2 cellular contexts compared by ENCODE assay signal in the genomic region with DNA sequence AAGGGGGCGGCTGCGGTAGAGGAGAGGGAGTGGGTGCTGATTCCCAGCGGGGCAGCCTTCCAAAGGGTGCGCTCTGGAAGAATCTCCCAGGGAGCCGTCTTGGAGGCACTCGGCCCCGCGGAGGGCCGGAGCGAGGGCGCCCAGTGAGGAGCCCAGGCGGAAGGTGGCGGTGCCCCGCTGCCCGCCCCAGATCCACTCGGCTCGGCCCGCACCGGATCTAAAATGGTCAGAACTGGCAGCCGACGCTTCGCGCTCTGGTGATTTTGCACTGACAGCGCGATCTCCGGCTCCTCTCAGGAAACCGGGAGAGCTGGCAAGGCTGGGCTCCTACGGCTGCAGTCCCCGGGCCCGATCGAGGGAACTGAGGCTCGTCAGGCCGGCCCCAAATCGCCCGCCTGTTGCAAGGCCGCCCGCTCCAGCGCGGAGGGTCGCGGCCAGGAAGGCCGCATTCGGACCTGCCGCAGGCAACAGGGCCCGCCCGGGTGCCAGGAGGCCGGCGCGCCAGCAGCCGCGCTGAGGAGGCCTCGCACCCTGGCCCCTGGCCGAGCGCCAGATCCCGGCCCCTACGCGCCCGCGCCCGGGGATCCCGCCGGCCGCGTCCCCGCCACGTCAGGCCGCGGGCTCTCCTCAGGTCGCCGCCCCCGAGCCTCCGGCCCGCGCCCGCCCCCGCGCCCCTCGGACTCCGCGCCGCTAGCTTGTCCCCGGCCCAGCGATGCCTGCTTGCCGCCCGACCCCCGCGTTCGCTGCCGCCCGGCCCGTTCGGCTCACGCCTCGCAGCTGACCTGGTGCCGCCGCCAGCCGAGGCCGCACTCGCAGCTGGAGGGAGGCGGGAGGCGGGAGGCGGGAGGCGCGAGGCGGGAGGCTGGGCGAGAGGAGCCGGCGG.
TF ChIP-seq lines count a peak whose summit lies in the region.

KLHL22 (minus strand) TSS at position 818 of the 883 bp plus-strand sequence. CDS start 6,584 bp downstream, outside the sequence.

TF ChIP-seq in HCT116, 20 proteins besides CTCF, POLR2A, EP300 and RAD21 (continued from another document):
- no peak for TF ChIP-seq YY1 (IDR thresholded peaks at IDR 0.05; ENCODE audit: extremely low read depth, insufficient replicate concordance, low read depth, low read length)

TF ChIP-seq in neural cell, 6 proteins besides CTCF, POLR2A, EP300 and RAD21 (continued from another document):
- TF ChIP-seq, protein P1, sequence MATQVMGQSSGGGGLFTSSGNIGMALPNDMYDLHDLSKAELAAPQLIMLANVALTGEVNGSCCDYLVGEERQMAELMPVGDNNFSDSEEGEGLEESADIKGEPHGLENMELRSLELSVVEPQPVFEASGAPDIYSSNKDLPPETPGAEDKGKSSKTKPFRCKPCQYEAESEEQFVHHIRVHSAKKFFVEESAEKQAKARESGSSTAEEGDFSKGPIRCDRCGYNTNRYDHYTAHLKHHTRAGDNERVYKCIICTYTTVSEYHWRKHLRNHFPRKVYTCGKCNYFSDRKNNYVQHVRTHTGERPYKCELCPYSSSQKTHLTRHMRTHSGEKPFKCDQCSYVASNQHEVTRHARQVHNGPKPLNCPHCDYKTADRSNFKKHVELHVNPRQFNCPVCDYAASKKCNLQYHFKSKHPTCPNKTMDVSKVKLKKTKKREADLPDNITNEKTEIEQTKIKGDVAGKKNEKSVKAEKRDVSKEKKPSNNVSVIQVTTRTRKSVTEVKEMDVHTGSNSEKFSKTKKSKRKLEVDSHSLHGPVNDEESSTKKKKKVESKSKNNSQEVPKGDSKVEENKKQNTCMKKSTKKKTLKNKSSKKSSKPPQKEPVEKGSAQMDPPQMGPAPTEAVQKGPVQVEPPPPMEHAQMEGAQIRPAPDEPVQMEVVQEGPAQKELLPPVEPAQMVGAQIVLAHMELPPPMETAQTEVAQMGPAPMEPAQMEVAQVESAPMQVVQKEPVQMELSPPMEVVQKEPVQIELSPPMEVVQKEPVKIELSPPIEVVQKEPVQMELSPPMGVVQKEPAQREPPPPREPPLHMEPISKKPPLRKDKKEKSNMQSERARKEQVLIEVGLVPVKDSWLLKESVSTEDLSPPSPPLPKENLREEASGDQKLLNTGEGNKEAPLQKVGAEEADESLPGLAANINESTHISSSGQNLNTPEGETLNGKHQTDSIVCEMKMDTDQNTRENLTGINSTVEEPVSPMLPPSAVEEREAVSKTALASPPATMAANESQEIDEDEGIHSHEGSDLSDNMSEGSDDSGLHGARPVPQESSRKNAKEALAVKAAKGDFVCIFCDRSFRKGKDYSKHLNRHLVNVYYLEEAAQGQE (IDR thresholded peaks at IDR 0.05; ENCODE audit: borderline replicate concordance): peak; percentile 61
- TF ChIP-seq POLR2AphosphoS5 (IDR thresholded peaks at IDR 0.05) (peak; percentile 88), EZH2 (IDR thresholded peaks at IDR 0.05; ENCODE audit: borderline replicate concordance, insufficient read depth, low read length, poor library complexity, severe bottlenecking) (no peak), SMC3 (conservative IDR thresholded peaks at IDR 0.05; ENCODE audit: poor library complexity) (no peak)
